ENCODE assay signal across 1 cellular context in genomic region chr7:99308461-99309074, GRCh38.
TF ChIP-seq lines count a peak whose summit lies in the region.

No MANE protein-coding gene starts in this region.

TF ChIP-seq in K562, 482 proteins besides CTCF, POLR2A, EP300 and RAD21 (continued from another document):
- TF ChIP-seq ZFP30 (CRISPR knock-in tag; IDR thresholded peaks at IDR 0.05; ENCODE audit: borderline replicate concordance) (no peak), ZNF121 (CRISPR knock-in tag; conservative IDR thresholded peaks at IDR 0.05) (peak; percentile 77)
